31 cellular contexts compared by ENCODE assay signal in the genomic region with DNA sequence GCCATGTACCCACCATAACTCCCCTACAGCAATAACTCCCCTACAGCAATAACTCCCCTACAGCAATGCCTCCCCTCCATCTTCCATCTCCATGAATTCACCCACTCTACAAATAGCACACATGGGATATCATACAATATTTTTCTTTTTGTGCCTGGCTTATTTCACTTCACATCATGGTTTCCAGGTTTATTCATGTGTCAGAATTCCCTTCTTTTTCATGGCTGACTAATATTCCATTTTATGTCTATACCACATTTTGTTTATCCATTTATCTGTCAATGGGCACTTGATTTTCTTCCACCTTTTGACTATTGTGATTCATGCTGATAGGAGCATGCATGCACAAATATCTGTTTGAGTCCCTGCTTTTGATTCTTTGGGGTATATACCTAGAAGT.
"Had no signal": no experiment of that assay in that cellular context is flagged by ENCODE, and none has a peak within 500 bp of the region (broad histone marks: within the 10 kb centered on the region; RNA-seq: fewer than 3 reads in every experiment).

No MANE protein-coding gene starts in this region.

- H3K4me3 Mint-ChIP-seq: activated CD4-positive, alpha-beta memory T cell treated with anti-CD3 and anti-CD28 coated beads, Interleukin-2, amount 10 ng/mL, durations not matched to agents 7 days and 5 days; activated naive CD4-positive, alpha-beta T cell treated with anti-CD3 and anti-CD28 coated beads, Interleukin-2, amount 10 ng/mL, durations not matched to agents 7 days and 5 days; activated naive CD8-positive, alpha-beta T cell treated with anti-CD3 and anti-CD28 coated beads, Interleukin-2, amount 10 ng/mL, durations not matched to agents 7 days and 5 days; central memory CD8-positive, alpha-beta T cell; T-helper 17 cell had no signal

- FAIRE-seq: bronchial epithelial cell, TTC549 had no signal

- H3K36me3 ChIP-seq: Peyer's patch had no signal

- H3K27ac ChIP-seq: SJSA1, VCaP had no signal

- ATAC-seq: T-helper 17 cell had no signal

- H3K9me3 ChIP-seq: adrenal gland, Peyer's patch, SJSA1 had no signal

- H3K27ac Mint-ChIP-seq: activated CD4-positive, alpha-beta memory T cell treated with anti-CD3 and anti-CD28 coated beads, Interleukin-2, amount 10 ng/mL, durations not matched to agents 7 days and 5 days; activated naive CD4-positive, alpha-beta T cell treated with anti-CD3 and anti-CD28 coated beads, Interleukin-2, amount 10 ng/mL, durations not matched to agents 7 days and 5 days; activated naive CD8-positive, alpha-beta T cell treated with anti-CD3 and anti-CD28 coated beads, Interleukin-2, amount 10 ng/mL, durations not matched to agents 7 days and 5 days; activated T-helper 2 cell treated with anti-CD3 and anti-CD28 coated beads, Interferon-gamma antibody, Interleukin-2, Interleukin-4, amounts not matched to agents 10 μg/mL and 5 μg/mL and 100 μg/mL, durations not matched to agents 14 hours and 24 hours and 36 hours; T-helper 17 cell had no signal

- H3K4me3 ChIP-seq: adrenal gland, Peyer's patch, SJSA1 had no signal

- DNase-seq: activated CD4-positive, alpha-beta memory T cell treated with anti-CD3 and anti-CD28 coated beads, Interleukin-2, amount 10 ng/mL, durations not matched to agents 7 days and 5 days; activated CD4-positive, alpha-beta T cell treated with anti-CD3 and anti-CD28 coated beads, Interleukin-2, amount 50 U/mL, for 1 hour; activated CD4-positive, CD25-positive, alpha-beta regulatory T cell; activated gamma-delta T cell treated with Interleukin-2 at 50 U/mL for 16 hours; activated naive CD4-positive, alpha-beta T cell treated with anti-CD3 and anti-CD28 coated beads, Interleukin-2, amount 10 ng/mL, durations not matched to agents 7 days and 5 days; activated naive CD8-positive, alpha-beta T cell treated with anti-CD3 and anti-CD28 coated beads, Interleukin-2, amount 10 ng/mL, durations not matched to agents 7 days and 5 days; activated T-cell treated with anti-CD3 and anti-CD28 coated beads for 4 hours; activated T-cell treated with anti-CD3 and anti-CD28 coated beads, Interleukin-2, amount 50 U/mL, for 48 hours; anterior cingulate cortex; IMR-90; KG1; NCI-H1092; NCI-H1417; NCI-H2029; NCI-H2107; NCI-H345; NCI-H510A; NCI-H69; NK-92 treated with Interleukin-12 subunit alpha and Interleukin-12 subunit beta, amount 100 ng/mL, for 24 hours; OCI-M1; Peyer's patch; SHP77; T-helper 17 cell; T1000 had no signal

- H3K9me3 Mint-ChIP-seq: activated CD4-positive, alpha-beta memory T cell treated with anti-CD3 and anti-CD28 coated beads, Interleukin-2, amount 10 ng/mL, durations not matched to agents 7 days and 5 days; activated naive CD4-positive, alpha-beta T cell treated with anti-CD3 and anti-CD28 coated beads, Interleukin-2, amount 10 ng/mL, durations not matched to agents 7 days and 5 days; activated T-helper 2 cell treated with anti-CD3 and anti-CD28 coated beads, Interferon-gamma antibody, Interleukin-2, Interleukin-4, amounts not matched to agents 10 μg/mL and 5 μg/mL and 100 μg/mL, durations not matched to agents 14 hours and 24 hours and 36 hours; central memory CD8-positive, alpha-beta T cell had no signal

- H3K36me3 Mint-ChIP-seq: activated naive CD4-positive, alpha-beta T cell treated with anti-CD3 and anti-CD28 coated beads, Interleukin-2, amount 10 ng/mL, durations not matched to agents 7 days and 5 days; activated naive CD8-positive, alpha-beta T cell treated with anti-CD3 and anti-CD28 coated beads, Interleukin-2, amount 10 ng/mL, durations not matched to agents 7 days and 5 days had no signal

- H3K27me3 ChIP-seq: adrenal gland, Peyer's patch, SJSA1 had no signal

- H3K27me3 Mint-ChIP-seq: activated CD4-positive, alpha-beta memory T cell treated with anti-CD3 and anti-CD28 coated beads, Interleukin-2, amount 10 ng/mL, durations not matched to agents 7 days and 5 days; central memory CD8-positive, alpha-beta T cell; T-helper 17 cell had no signal
